ENCODE assay signal across 11 cellular contexts in genomic region chr7:45978731-45979211, GRCh38. TPM values are rescaled to one million over a fixed set of nuclear protein-coding genes. Genes with fewer than 3 reads are reported as not detected.
DNase-seq lines count a peak whose midpoint lies in the region; ATAC-seq and TF ChIP-seq lines count a peak whose summit lies in the region.
"Had no signal": no experiment of that assay in that cellular context is flagged by ENCODE, and none has a peak within 500 bp of the region (broad histone marks: within the 10 kb centered on the region; RNA-seq: fewer than 3 reads in every experiment).

No MANE protein-coding gene starts in this region.

- ATAC-seq in HG03135 (IDR thresholded peaks at IDR 0.05; ENCODE audit: unreplicated experiment) (no peak), GM19397 (IDR thresholded peaks at IDR 0.05; ENCODE audit: unreplicated experiment) (no peak)

- H3K36me3 ChIP-seq in PC-9 (ENCODE audit: low read depth), result no peaks in the 10 kb centered on the region
- no peaks in the 10 kb centered on the region for H3K36me3 ChIP-seq in esophagus muscularis mucosa
- H3K36me3 ChIP-seq in testis (ENCODE audit: low read depth, missing control alignments), result no peaks in the 10 kb centered on the region

- no peaks in the 10 kb centered on the region for H4K20me1 ChIP-seq in PC-9 (ENCODE audit: insufficient read depth)

- H3F3A ChIP-seq in PC-9 (ENCODE audit: insufficient read depth, low read depth), result peaks cover 23% of the 10 kb centered on the region

- peak overlapping the region; percentile 97 for H3K27ac ChIP-seq in PC-9
- H3K27ac ChIP-seq in esophagus muscularis mucosa (replicated peaks in 1 of 4), result peak overlapping the region; percentile 32 to 64 (median 58)
- peak overlapping the region in 1 of 2 donors; percentile 51 for H3K27ac ChIP-seq in testis

- BruUV-seq in PC-9 (replicated peaks; lab: Mats Ljungman, UMichigan), result TSS peak; percentile 94

- TF ChIP-seq POLR2A in esophagus muscularis mucosa (IDR thresholded peaks at IDR 0.05; ENCODE audit: low read depth) (no peak), testis (IDR thresholded peaks at IDR 0.05) (no peak)

- CTCF ChIA-PET in PC-9 (lab: Charles Lee), result interaction anchor here (0.7 to 1.6 kb wide), 2 partner anchors 55 to 160 kb away, joined by 4 to 9 read pairs; no protein-coding TSS in a partner anchor

- H3K27me3 ChIP-seq in PC-9 (ENCODE audit: insufficient read depth, low read depth), result no peaks in the 10 kb centered on the region
- no peaks in the 10 kb centered on the region for H3K27me3 ChIP-seq in esophagus muscularis mucosa
- no peaks in the 10 kb centered on the region for H3K27me3 ChIP-seq in testis

- H3K9me3 ChIP-seq in PC-9 (ENCODE audit: insufficient read depth, low read depth) (peaks cover 10% of the 10 kb centered on the region; the same call in 1 of the 2 replicates), esophagus muscularis mucosa (no peaks in the 10 kb centered on the region), testis (no peaks in the 10 kb centered on the region)

- H3K4me3 ChIP-seq in PC-9 (peak overlapping the region; percentile 23; the same call in 1 of the 2 replicates), esophagus muscularis mucosa (peak overlapping the region in 2 of 4 donors; percentile 15 to 19), retinal pigment epithelial cell (ENCODE audit: low read length) (peak overlapping the region; percentile 29), testis (no peak overlapping the region)

- intact Hi-C loops in PC-9 (cut with micrococcal nuclease; ENCODE audit: unreplicated experiment) (loop anchor here (1.0 to 5.0 kb wide), 12 partner anchors 54 to 1109 kb away; no protein-coding TSS in a partner anchor), esophagus muscularis mucosa (cut with DNase I) (no loop called here), testis (cut with DNase I; ENCODE audit: low total_unique reads) (no loop called here)

- POLR2A ChIA-PET in PC-9 (lab: Charles Lee; ENCODE audit: unreplicated experiment), result interaction anchor here (0.6 to 1.0 kb wide), 6 partner anchors 41 to 580 kb away, joined by 3 to 7 read pairs (median 4); no protein-coding TSS in a partner anchor

- TF ChIP-seq EP300 in esophagus muscularis mucosa (IDR thresholded peaks at IDR 0.05), result no peak

- H3K79me2 ChIP-seq in PC-9 (ENCODE audit: low read depth), result no peaks in the 10 kb centered on the region

- peak; percentile 31 for DNase-seq in ELR (ENCODE audit: low read depth)
- peak in 1 of 2 experiments; percentile 58 for DNase-seq in PC-9
- DNase-seq in esophagus muscularis mucosa (ENCODE audit: extremely low spot score), result no peak
- DNase-seq in retinal pigment epithelial cell (ENCODE audit: low read depth), result no peak
- DNase-seq in testis, result no peak
- DNase-seq in NCI-H510A (lab: John Stamatoyannopoulos, UW), result no peak
- DNase-seq: DND-41, naive B cell, NCI-H345 had no signal

- TF ChIP-seq CTCF in PC-9 (conservative IDR thresholded peaks at IDR 0.05) (0 out of 2 replicates have a peak, but pooled peaks have one; percentile 20), esophagus muscularis mucosa (IDR thresholded peaks at IDR 0.05) (no peak), retinal pigment epithelial cell (conservative IDR thresholded peaks at IDR 0.05; ENCODE audit: low read depth, low read length) (no peak), testis (IDR thresholded peaks at IDR 0.05) (no peak)

- H3K4me1 ChIP-seq in PC-9 (replicated peaks; ENCODE audit: insufficient read depth) (peaks cover 52% of the 10 kb centered on the region), esophagus muscularis mucosa (peaks cover 11 to 30% (median 22%) of the 10 kb centered on the region in 4 donors), testis (peaks cover 20% of the 10 kb centered on the region)

- peak overlapping the region; percentile 68 for H3K4me2 ChIP-seq in PC-9

- H3K9me2 ChIP-seq in PC-9 (ENCODE audit: insufficient read depth), result no peaks in the 10 kb centered on the region

- 57% methylated on average over 2 of the region's 2 CpGs for WGBS in esophagus muscularis mucosa
- WGBS in testis, 2 donors, result 26 to 46% methylated on average over 2 of the region's 2 CpGs

- H2AFZ ChIP-seq in PC-9, result peak overlapping the region; percentile 22

RNA-seq across cellular contexts. Expression of gene IGFBP3, which starts 57.7 kb away (rescaled TPM):
- total RNA-seq in PC-9 (2021) (237 and 386 TPM in 2 replicates), esophagus muscularis mucosa (100 to 1,000 TPM in 2 of 4 donors, 10 to 100 TPM in 2; 60.6 to 187 (median 104) TPM), testis (10 to 100 TPM; 20.4 to 79.8 TPM)
- 33.1 TPM for polyA plus RNA-seq in testis (ENCODE audit: insufficient read depth, low read depth, low replicate concordance)

Comparison
In these comparisons a context has a peak if more than half of its experiments do, and no peak if none do; other contexts are left out.
1. H3K4me3 ChIP-seq: peak in PC-9 (single experiment) and retinal pigment epithelial cell (single experiment); none in testis (0 of 2).